8 cellular contexts compared by ENCODE assay signal in genomic region chr20:63956664-63957003, GRCh38. TPM values are rescaled to one million over a fixed set of nuclear protein-coding genes. Genes with fewer than 3 reads are reported as not detected.
DNase-seq lines count a peak whose midpoint lies in the region; ATAC-seq, FAIRE-seq and TF ChIP-seq lines count a peak whose summit lies in the region.

No MANE protein-coding gene starts in this region.

- peaks cover 4% of the 10 kb centered on the region; the same call in 1 of the 2 replicates for H3K4me1 ChIP-seq in HEK293 (ENCODE audit: control insufficient read depth, insufficient read depth, low read length)
- H3K4me1 ChIP-seq in kidney (ENCODE audit: control insufficient read depth in 1 of 2, insufficient read depth in 1 of 2, low read depth in 1 of 2, low read length in 2 of 2): peaks cover 0 to 31% of the 10 kb centered on the region in 2 donors
- H3K4me1 ChIP-seq in thoracic aorta (ENCODE audit: control insufficient read depth in 1 of 2, low read depth in 2 of 2): peaks cover 26 to 35% of the 10 kb centered on the region in 2 donors

- no peaks in the 10 kb centered on the region for H3K27me3 Mint-ChIP-seq in CD4-positive, alpha-beta T cell
- H3K27me3 Mint-ChIP-seq in activated CD4-positive, alpha-beta memory T cell treated with anti-CD3 and anti-CD28 coated beads, Interleukin-2, amount 10 ng/mL, durations not matched to agents 7 days and 5 days: no peaks in the 10 kb centered on the region

- intact Hi-C loops in CD4-positive, alpha-beta T cell (cut with DNase I, micrococcal nuclease): loop anchor here in 1 of 2 experiments (1.0 to 5.0 kb wide), 4 partner anchors 25 to 249 kb away; partner anchors contain the start of genes ARFRP1, DNAJC5, PRPF6 and TCEA2
- intact Hi-C loops in kidney (cut with DNase I): no loop called here

- peaks cover 13% of the 10 kb centered on the region for H3K36me3 Mint-ChIP-seq in CD4-positive, alpha-beta T cell (ENCODE audit: low read depth)
- no peaks in the 10 kb centered on the region for H3K36me3 Mint-ChIP-seq in activated CD4-positive, alpha-beta memory T cell treated with anti-CD3 and anti-CD28 coated beads, Interleukin-2, amount 10 ng/mL, durations not matched to agents 7 days and 5 days (ENCODE audit: low read depth)

- no peak for ATAC-seq in CD4-positive, alpha-beta T cell (ENCODE audit: poor library complexity)
- no peak for ATAC-seq in thoracic aorta (ENCODE audit: insufficient number of reproducible peaks, low FRiP score, low read depth)

- no peak for DNase-seq in CD4-positive, alpha-beta T cell
- DNase-seq in activated CD4-positive, alpha-beta memory T cell treated with anti-CD3 and anti-CD28 coated beads, Interleukin-2, amount 10 ng/mL, durations not matched to agents 7 days and 5 days: no peak
- no peak for DNase-seq in kidney
- DNase-seq in thoracic aorta (ENCODE audit: low spot score): no peak
- DNase-seq in pons (ENCODE audit: low spot score): no peak
- no peak for DNase-seq in T-helper 9 cell
- no peak for DNase-seq in NCI-H1092 treated with DMSO at 0.1 percent for 48 hours (lab: John Stamatoyannopoulos, UW)

- H3K36me3 ChIP-seq in HEK293 (ENCODE audit: control insufficient read depth in 2 of 2, insufficient read depth in 1 of 2, low read length in 2 of 2) (peaks cover 0 to 36% of the 10 kb centered on the region in 2 experiments; a peak in 1 of 3 replicates), kidney (ENCODE audit: control insufficient read depth in 1 of 2, insufficient read depth in 2 of 2, low read length in 2 of 2) (peaks cover 0 to 1% of the 10 kb centered on the region in 2 donors), thoracic aorta (peaks cover 11% of the 10 kb centered on the region)

- no peaks in the 10 kb centered on the region for H3K9me3 Mint-ChIP-seq in CD4-positive, alpha-beta T cell
- H3K9me3 Mint-ChIP-seq in activated CD4-positive, alpha-beta memory T cell treated with anti-CD3 and anti-CD28 coated beads, Interleukin-2, amount 10 ng/mL, durations not matched to agents 7 days and 5 days: no peaks in the 10 kb centered on the region

- no peaks in the 10 kb centered on the region for H3K9me3 ChIP-seq in CD4-positive, alpha-beta T cell (ENCODE audit: control insufficient read depth, low read length)
- H3K9me3 ChIP-seq in HEK293 (ENCODE audit: control insufficient read depth, insufficient read depth, low read depth, low read length) (no peaks in the 10 kb centered on the region), kidney (ENCODE audit: control insufficient read depth in 1 of 2, low read length in 2 of 2) (no peaks in the 10 kb centered on the region), thoracic aorta (no peaks in the 10 kb centered on the region)

- H3K4me3 ChIP-seq in HEK293 (ENCODE audit: low read depth, low read length) (peak overlapping the region; percentile 36), kidney (ENCODE audit: low read length in 2 of 2) (peak overlapping the region; percentile 29 to 53), thoracic aorta (peak overlapping the region; percentile 93)

- peak overlapping the region; percentile 61 for H3K27ac ChIP-seq in CD4-positive, alpha-beta T cell (ENCODE audit: low read depth, low read length)
- H3K27ac ChIP-seq in HEK293 (ENCODE audit: extremely low read depth, low read depth, low read length): peak overlapping the region; percentile 62; the same call in 1 of the 2 replicates
- no peak overlapping the region for H3K27ac ChIP-seq in kidney (ENCODE audit: low read depth in 2 of 2, low read length in 2 of 2)
- peak overlapping the region; percentile 47 to 61 for H3K27ac ChIP-seq in thoracic aorta

- peaks cover 37% of the 10 kb centered on the region for H3K4me1 Mint-ChIP-seq in CD4-positive, alpha-beta T cell (ENCODE audit: low read depth)
- peaks cover 44% of the 10 kb centered on the region for H3K4me1 Mint-ChIP-seq in activated CD4-positive, alpha-beta memory T cell treated with anti-CD3 and anti-CD28 coated beads, Interleukin-2, amount 10 ng/mL, durations not matched to agents 7 days and 5 days

- no peak for TF ChIP-seq CTCF in CD4-positive, alpha-beta T cell (IDR thresholded peaks at IDR 0.05)
- no peak for TF ChIP-seq CTCF in HEK293 (tag by site-specific recombination; IDR thresholded peaks at IDR 0.05)
- TF ChIP-seq CTCF in kidney (IDR thresholded peaks at IDR 0.05; ENCODE audit: borderline replicate concordance, extremely low read depth, insufficient read depth): no peak
- no peak for TF ChIP-seq CTCF in thoracic aorta (IDR thresholded peaks at IDR 0.05)

- no peak overlapping the region for H3K9ac ChIP-seq in kidney (ENCODE audit: low read length in 2 of 2)

- H3K27me3 ChIP-seq in CD4-positive, alpha-beta T cell (ENCODE audit: control insufficient read depth, insufficient read depth, low read length): no peaks in the 10 kb centered on the region
- H3K27me3 ChIP-seq in thoracic aorta (replicated peaks; ENCODE audit: insufficient read depth): no peaks in the 10 kb centered on the region

- POLR2A ChIA-PET in CD4-positive, alpha-beta T cell (lab: Charles Lee): interaction anchor here (0.6 to 3.3 kb wide), 16 partner anchors 12 to 1095 kb away, joined by 3 to 27 read pairs (median 4); partner anchors contain the start of genes GMEB2, PPDPF, PRPF6 and RTEL1
- POLR2A ChIA-PET in HEK293 (lab: Yijun Ruan, JAX): interaction anchor here (0.6 to 2.7 kb wide), 14 partner anchors 7 to 215 kb away, joined by 3 to 21 read pairs (median 3); partner anchors contain the start of genes PRPF6, SAMD10, TCEA2 and TPD52L2
- POLR2A ChIA-PET in activated CD4-positive, alpha-beta memory T cell treated with anti-CD3 and anti-CD28 coated beads, Interleukin-2, amount 10 ng/mL, durations not matched to agents 7 days and 5 days (lab: Charles Lee): interaction anchor here (0.8 to 1.8 kb wide), 10 partner anchors 12 to 315 kb away, joined by 3 to 14 read pairs (median 5); partner anchors contain the start of genes DNAJC5, PRPF6, SAMD10 and TPD52L2

- peak overlapping the region; percentile 79 for H3K4me3 Mint-ChIP-seq in CD4-positive, alpha-beta T cell
- peak overlapping the region; percentile 75 for H3K4me3 Mint-ChIP-seq in activated CD4-positive, alpha-beta memory T cell treated with anti-CD3 and anti-CD28 coated beads, Interleukin-2, amount 10 ng/mL, durations not matched to agents 7 days and 5 days

- peak overlapping the region; percentile 82 for H3K27ac Mint-ChIP-seq in CD4-positive, alpha-beta T cell
- peak overlapping the region; percentile 81 for H3K27ac Mint-ChIP-seq in activated CD4-positive, alpha-beta memory T cell treated with anti-CD3 and anti-CD28 coated beads, Interleukin-2, amount 10 ng/mL, durations not matched to agents 7 days and 5 days

- no peak for FAIRE-seq in kidney (lab: Jason Lieb, UNC)

- CTCF ChIA-PET in CD4-positive, alpha-beta T cell (lab: Charles Lee): interaction anchor here (1.3 to 3.0 kb wide), 4 partner anchors 17 to 82 kb away, joined by 3 to 13 read pairs (median 6); partner anchors contain the start of genes PRPF6 and SAMD10
- CTCF ChIA-PET in HEK293 (lab: Yijun Ruan, JAX): interaction anchor here (0.6 to 1.2 kb wide), 4 partner anchors 18 to 64 kb away, joined by 3 to 5 read pairs (median 3); no protein-coding TSS in a partner anchor
- CTCF ChIA-PET in activated CD4-positive, alpha-beta memory T cell treated with anti-CD3 and anti-CD28 coated beads, Interleukin-2, amount 10 ng/mL, durations not matched to agents 7 days and 5 days (lab: Charles Lee): interaction anchor here (1.0 to 2.4 kb wide), 5 partner anchors 17 to 419 kb away, joined by 5 to 8 read pairs (median 6); partner anchors contain the start of genes PTK6 and TPD52L2

TF ChIP-seq in HEK293, 187 proteins besides CTCF, POLR2A, EP300 and RAD21 (continues in another document):
- TF ChIP-seq ZNF274 (IDR thresholded peaks at IDR 0.05; ENCODE audit: low read length): no peak
- TF ChIP-seq ZNF274 (tag by site-specific recombination; IDR thresholded peaks at IDR 0.05; ENCODE audit: borderline replicate concordance): no peak
- TF ChIP-seq ZNF335 (tag by site-specific recombination; conservative IDR thresholded peaks at IDR 0.05): peak; percentile 87
- no peak for TF ChIP-seq MEIS1 (CRISPR knock-in tag; IDR thresholded peaks at IDR 0.05; ENCODE audit: borderline replicate concordance)
- TF ChIP-seq KLF9 (tag by site-specific recombination; IDR thresholded peaks at IDR 0.05; ENCODE audit: low read depth): peak; percentile 92
- TF ChIP-seq KLF16 (tag by site-specific recombination; IDR thresholded peaks at IDR 0.05): peak; percentile 45; the same call in 1 of the 2 replicates
- no peak for TF ChIP-seq ZNF664 (tag by site-specific recombination; IDR thresholded peaks at IDR 0.05)
- TF ChIP-seq KLF7 (tag by site-specific recombination; IDR thresholded peaks at IDR 0.05; ENCODE audit: borderline replicate concordance): no peak
- TF ChIP-seq ZNF169 (tag by site-specific recombination; IDR thresholded peaks at IDR 0.05): no peak

RNA-seq across cellular contexts. Expression of gene UCKL1, which starts 0.4 kb away (rescaled TPM):
- total RNA-seq in CD4-positive, alpha-beta T cell: 10 to 100 TPM; 41.3 to 46.1 TPM
- total RNA-seq in activated CD4-positive, alpha-beta memory T cell treated with anti-CD3 and anti-CD28 coated beads, Interleukin-2, amount 10 ng/mL, durations not matched to agents 7 days and 5 days: 10 to 100 TPM; 36.3 to 36.6 TPM
- total RNA-seq in kidney: 39.8 TPM
- 39.3 TPM for polyA plus RNA-seq in kidney (ENCODE audit: insufficient read depth, low read depth, low replicate concordance)
- total RNA-seq in thoracic aorta: 10 to 100 TPM; 27.3 to 40.5 TPM

RNA-seq across cellular contexts. Expression of gene ZNF512B, which starts 13.1 kb away (rescaled TPM):
- 10 to 100 TPM; 22.0 to 23.3 TPM for total RNA-seq in CD4-positive, alpha-beta T cell
- total RNA-seq in activated CD4-positive, alpha-beta memory T cell treated with anti-CD3 and anti-CD28 coated beads, Interleukin-2, amount 10 ng/mL, durations not matched to agents 7 days and 5 days: 10 to 100 TPM; 16.5 to 16.7 TPM
- total RNA-seq in kidney (19.2 TPM), thoracic aorta (10 to 100 TPM; 10.2 to 13.8 TPM)
- 8.6 TPM for polyA plus RNA-seq in kidney (ENCODE audit: insufficient read depth, low read depth, low replicate concordance)

RNA-seq across cellular contexts. Expression of gene SAMD10, which starts 22.8 kb away (rescaled TPM):
- 10 to 100 TPM; 12.0 to 12.1 TPM for total RNA-seq in CD4-positive, alpha-beta T cell
- total RNA-seq in activated CD4-positive, alpha-beta memory T cell treated with anti-CD3 and anti-CD28 coated beads, Interleukin-2, amount 10 ng/mL, durations not matched to agents 7 days and 5 days: 10 to 100 TPM; 18.3 to 21.0 TPM
- total RNA-seq in kidney: 7.9 TPM
- 8.5 TPM for polyA plus RNA-seq in kidney (ENCODE audit: insufficient read depth, low read depth, low replicate concordance)
- 1 to 10 TPM in 1 of 2 donors, under 1 TPM in 1; 0.78 to 3.0 TPM for total RNA-seq in thoracic aorta

RNA-seq across cellular contexts. Expression of gene PRPF6, which starts 24.3 kb away (rescaled TPM):
- 10 to 100 TPM; 50.6 to 51.3 TPM for total RNA-seq in CD4-positive, alpha-beta T cell
- total RNA-seq in activated CD4-positive, alpha-beta memory T cell treated with anti-CD3 and anti-CD28 coated beads, Interleukin-2, amount 10 ng/mL, durations not matched to agents 7 days and 5 days: 10 to 100 TPM; 58.4 to 60.4 TPM
- 73.3 TPM for total RNA-seq in kidney
- polyA plus RNA-seq in kidney (ENCODE audit: insufficient read depth, low read depth, low replicate concordance): 51.3 TPM
- 10 to 100 TPM; 51.9 to 52.9 TPM for total RNA-seq in thoracic aorta

Comparison
In these comparisons a context has a peak if more than half of its experiments do, and no peak if none do; other contexts are left out.
1. H3K27ac ChIP-seq: peak in CD4-positive, alpha-beta T cell (single experiment), HEK293 (single experiment) and thoracic aorta (2 of 2); none in kidney (0 of 2).
2. H3K4me3 ChIP-seq: peak in every context shown above with its lines; median percentile 93 in thoracic aorta; 41 in kidney; 36 in HEK293.